ENCODE assay signal across 19 cellular contexts in genomic region chr1:212271823-212272498, GRCh38. TPM values are rescaled to one million over a fixed set of nuclear protein-coding genes. Genes with fewer than 3 reads are reported as not detected.
DNase-seq lines count a peak whose midpoint lies in the region; ATAC-seq and TF ChIP-seq lines count a peak whose summit lies in the region.
"Had no signal": no experiment of that assay in that cellular context is flagged by ENCODE, and none has a peak within 500 bp of the region (broad histone marks: within the 10 kb centered on the region; RNA-seq: fewer than 3 reads in every experiment).

No MANE protein-coding gene starts in this region.

- H3K4me3 ChIP-seq in heart left ventricle (no peak overlapping the region), right atrium auricular region (no peak overlapping the region), left ventricle myocardium inferior (no peak overlapping the region), transverse colon (no peak overlapping the region), tibial artery (no peak overlapping the region)
- H3K4me3 ChIP-seq: A549, MG63, SJSA1 had no signal

- in situ Hi-C loops in transverse colon (cut with MboI; ENCODE audit: low pct_ligation_motif_present in 1 of 4, low pct_unique_long_range_greater_than_20kb in 1 of 4, low sequenced_read_pairs in 3 of 4): no loop called here

- H3K4me1 ChIP-seq in heart left ventricle: peaks cover 0 to 13% (median 0%) of the 10 kb centered on the region in 12 donors
- no peaks in the 10 kb centered on the region for H3K4me1 ChIP-seq in right atrium auricular region
- H3K4me1 ChIP-seq in left ventricle myocardium inferior: peaks cover 17% of the 10 kb centered on the region
- peaks cover 0 to 4% (median 0%) of the 10 kb centered on the region in 4 donors for H3K4me1 ChIP-seq in transverse colon
- H3K4me1 ChIP-seq in tibial artery: no peaks in the 10 kb centered on the region
- H3K4me1 ChIP-seq: A549, SJSA1 had no signal

- H3K27me3 ChIP-seq in heart left ventricle: no peaks in the 10 kb centered on the region
- H3K27me3 ChIP-seq in right atrium auricular region: no peaks in the 10 kb centered on the region
- no peaks in the 10 kb centered on the region for H3K27me3 ChIP-seq in left ventricle myocardium inferior (ENCODE audit: low read depth)
- H3K27me3 ChIP-seq in transverse colon: no peaks in the 10 kb centered on the region
- no peaks in the 10 kb centered on the region for H3K27me3 ChIP-seq in tibial artery
- H3K27me3 ChIP-seq: MG63 had no signal

- H3K36me3 ChIP-seq in heart left ventricle: no peaks in the 10 kb centered on the region
- H3K36me3 ChIP-seq in right atrium auricular region: no peaks in the 10 kb centered on the region
- H3K36me3 ChIP-seq in left ventricle myocardium inferior: no peaks in the 10 kb centered on the region
- no peaks in the 10 kb centered on the region for H3K36me3 ChIP-seq in transverse colon
- no peaks in the 10 kb centered on the region for H3K36me3 ChIP-seq in tibial artery
- H3K36me3 ChIP-seq: MG63, SJSA1 had no signal

- DNase-seq in heart left ventricle: peak in 4 of 5 donors; percentile 29 to 56 (median 47)
- DNase-seq in right atrium auricular region (ENCODE audit: low spot score): no peak
- peak; percentile 42 for DNase-seq in left ventricle myocardium inferior
- DNase-seq in medulla oblongata (ENCODE audit: extremely low spot score): peak; percentile 23
- DNase-seq in transverse colon: peak; percentile 38
- no peak for DNase-seq in tibial artery
- no peak for DNase-seq in epidermal melanocyte (ENCODE audit: insufficient read length, low spot score)
- DNase-seq: DMS53, GDM1, MG63, NCI-H1436, NCI-H187 treated with DMSO at 0.1 percent for 48 hours, NCI-H2227 treated with DMSO at 0.1 percent for 48 hours, NCI-H510A treated with DMSO at 0.1 percent for 48 hours, NCI-H748 treated with DMSO at 0.1 percent for 48 hours had no signal

- H3K9me3 ChIP-seq in heart left ventricle (no peaks in the 10 kb centered on the region), right atrium auricular region (no peaks in the 10 kb centered on the region), left ventricle myocardium inferior (replicated peaks) (no peaks in the 10 kb centered on the region), transverse colon (no peaks in the 10 kb centered on the region), tibial artery (no peaks in the 10 kb centered on the region)
- H3K9me3 ChIP-seq: A549, MG63, SJSA1 had no signal

- H3K27ac ChIP-seq in heart left ventricle: peak overlapping the region in 2 of 12 donors; percentile 13 to 15
- H3K27ac ChIP-seq in right atrium auricular region: peak overlapping the region in 1 of 2 donors; percentile 9
- H3K27ac ChIP-seq in left ventricle myocardium inferior (replicated peaks): peak overlapping the region; percentile 6
- no peak overlapping the region for H3K27ac ChIP-seq in transverse colon
- H3K27ac ChIP-seq in tibial artery: no peak overlapping the region
- H3K27ac ChIP-seq: A549, SJSA1 had no signal

- TF ChIP-seq POLR2A in heart left ventricle (IDR thresholded peaks at IDR 0.05) (no peak), transverse colon (IDR thresholded peaks at IDR 0.05) (no peak)

- 46 to 62% (median 53%) methylated on average over 3 of the region's 3 CpGs for WGBS in heart left ventricle, 4 donors
- WGBS in transverse colon (ENCODE audit: low coverage in 1 of 2), 2 donors: 65 to 72% methylated on average over 3 of the region's 3 CpGs

- intact Hi-C loops in heart left ventricle (cut with DNase I) (no loop called here), left ventricle myocardium inferior (cut with micrococcal nuclease) (no loop called here), transverse colon (cut with DNase I; ENCODE audit: low total_unique reads) (no loop called here), tibial artery (cut with DNase I; ENCODE audit: low total_unique reads) (no loop called here)

- no peak for TF ChIP-seq EP300 in transverse colon (IDR thresholded peaks at IDR 0.05; ENCODE audit: low read depth)

- TF ChIP-seq CTCF in heart left ventricle (IDR thresholded peaks at IDR 0.05) (no peak), right atrium auricular region (IDR thresholded peaks at IDR 0.05) (no peak), left ventricle myocardium inferior (IDR thresholded peaks at IDR 0.05; ENCODE audit: borderline replicate concordance) (no peak), transverse colon (IDR thresholded peaks at IDR 0.05) (no peak), tibial artery (IDR thresholded peaks at IDR 0.05) (no peak)

- ATAC-seq in heart left ventricle (peak; percentile 69 to 89 (median 88)), GM19397 (IDR thresholded peaks at IDR 0.05; ENCODE audit: unreplicated experiment) (no peak)
- ATAC-seq: A549, Panc1 had no signal

RNA-seq across cellular contexts. Expression of gene PPP2R5A, which starts 13.2 kb away (rescaled TPM):
- total RNA-seq in heart left ventricle: 100 to 1,000 TPM in 1 of 9 donors, 10 to 100 TPM in 8; 52.0 to 102 (median 63.5) TPM
- polyA plus RNA-seq in heart left ventricle: 100 to 1,000 TPM in 1 of 2 donors, 10 to 100 TPM in 1; 44.7 to 108 TPM
- total RNA-seq in right atrium auricular region: 10 to 100 TPM; 48.8 to 81.5 TPM
- 69.3 TPM for total RNA-seq in left ventricle myocardium inferior
- total RNA-seq in transverse colon: 10 to 100 TPM; 32.2 to 68.3 (median 51.8) TPM

Comparison
In these comparisons a context has a peak if more than half of its experiments do, and no peak if none do; other contexts are left out.
1. DNase-seq: peak in heart left ventricle (4 of 5), left ventricle myocardium inferior (single experiment), medulla oblongata (single experiment) and transverse colon (single experiment); none in right atrium auricular region (single experiment), tibial artery (0 of 2) and epidermal melanocyte (single experiment).